19 cellular contexts compared by ENCODE assay signal in genomic region chr20:54098044-54098443, GRCh38. TPM values are rescaled to one million over a fixed set of nuclear protein-coding genes. Genes with fewer than 3 reads are reported as not detected.
A peak's percentile ranks its signal among the peaks of the same experiment; 100 is the strongest.
DNase-seq lines count a peak whose midpoint lies in the region; ATAC-seq, FAIRE-seq and TF ChIP-seq lines count a peak whose summit lies in the region.
"Had no signal": no experiment of that assay in that cellular context is flagged by ENCODE, and none has a peak within 500 bp of the region (broad histone marks: within the 10 kb centered on the region; RNA-seq: fewer than 3 reads in every experiment).

No MANE protein-coding gene starts in this region.

- no peak overlapping the region for H3K4me3 ChIP-seq in BLaER1
- no peak overlapping the region for H3K4me3 ChIP-seq in hepatocyte
- no peak overlapping the region for H3K4me3 ChIP-seq in smooth muscle cell

- H3K27me3 ChIP-seq in BLaER1 (no peaks in the 10 kb centered on the region), hepatocyte (no peaks in the 10 kb centered on the region), smooth muscle cell (ENCODE audit: low read depth) (no peaks in the 10 kb centered on the region)
- H3K27me3 ChIP-seq in CD4-positive, alpha-beta T cell (ENCODE audit: control insufficient read depth, insufficient read depth, low read length), result no peaks in the 10 kb centered on the region

- H3K4me3 Mint-ChIP-seq in CD4-positive, alpha-beta T cell, result no peak overlapping the region
- no peak overlapping the region for H3K4me3 Mint-ChIP-seq in T-cell
- H3K4me3 Mint-ChIP-seq: B cell; CD4-positive, alpha-beta memory T cell; HFFc6 had no signal

- H2AFZ ChIP-seq in hepatocyte (no peak overlapping the region), smooth muscle cell (ENCODE audit: low read depth) (no peak overlapping the region)

- TF ChIP-seq CTCF in hepatocyte (IDR thresholded peaks at IDR 0.05; ENCODE audit: poor library complexity) (no peak), smooth muscle cell (IDR thresholded peaks at IDR 0.05; ENCODE audit: borderline replicate concordance, insufficient read depth, poor library complexity, severe bottlenecking) (no peak)
- no peak for TF ChIP-seq CTCF in CD4-positive, alpha-beta T cell (IDR thresholded peaks at IDR 0.05)

- POLR2A ChIA-PET in CD4-positive, alpha-beta T cell (lab: Charles Lee), result no interaction called here
- POLR2A ChIA-PET in T-cell (lab: Charles Lee), result no interaction called here

- CTCF ChIA-PET in CD4-positive, alpha-beta T cell (lab: Charles Lee), result no interaction called here
- CTCF ChIA-PET in T-cell (lab: Charles Lee), result interaction anchor here in 1 of 2 donors (0.7 to 2.8 kb wide), 2 partner anchors 102 to 173 kb away, joined by 3 to 8 read pairs; no protein-coding TSS in a partner anchor

- H3K36me3 Mint-ChIP-seq in CD4-positive, alpha-beta T cell (ENCODE audit: low read depth), result no peaks in the 10 kb centered on the region
- H3K36me3 Mint-ChIP-seq in T-cell, result no peaks in the 10 kb centered on the region
- H3K36me3 Mint-ChIP-seq: CD4-positive, alpha-beta memory T cell had no signal

- 80% methylated on average over 3 of the region's 3 CpGs for WGBS in hepatocyte (ENCODE audit: low lambda C conversion rate, missing lambda C conversion rate)
- WGBS in smooth muscle cell (ENCODE audit: low lambda C conversion rate), result 63% methylated on average over 3 of the region's 3 CpGs

- intact Hi-C loops in CD4-positive, alpha-beta T cell (cut with DNase I, micrococcal nuclease), result no loop called here

- H3K9me3 Mint-ChIP-seq in CD4-positive, alpha-beta T cell, result no peaks in the 10 kb centered on the region
- no peaks in the 10 kb centered on the region for H3K9me3 Mint-ChIP-seq in T-cell
- H3K9me3 Mint-ChIP-seq: CD4-positive, alpha-beta memory T cell; HFFc6 had no signal

- no peaks in the 10 kb centered on the region for H3K9me2 ChIP-seq in hepatocyte (replicated peaks; ENCODE audit: insufficient read depth)

- H3K4me2 ChIP-seq in BLaER1 (peak overlapping the region; percentile 47; the same call in 1 of the 2 replicates), hepatocyte (no peak overlapping the region), smooth muscle cell (no peak overlapping the region)

- H3K27me3 Mint-ChIP-seq in CD4-positive, alpha-beta T cell, result peaks cover 14% of the 10 kb centered on the region
- peaks cover 3 to 4% of the 10 kb centered on the region in 2 donors for H3K27me3 Mint-ChIP-seq in T-cell

- no peak overlapping the region for H3K27ac ChIP-seq in BLaER1
- peak overlapping the region; percentile 14 for H3K27ac ChIP-seq in hepatocyte
- peak overlapping the region; percentile 29 for H3K27ac ChIP-seq in smooth muscle cell (ENCODE audit: low read depth)
- no peak overlapping the region for H3K27ac ChIP-seq in CD4-positive, alpha-beta T cell (ENCODE audit: low read depth, low read length)
- H3K27ac ChIP-seq: C4-2B, HL-60 had no signal

- H4K20me1 ChIP-seq in BLaER1 (no peaks in the 10 kb centered on the region), hepatocyte (ENCODE audit: insufficient read depth, poor library complexity, severe bottlenecking) (no peaks in the 10 kb centered on the region), smooth muscle cell (ENCODE audit: low read depth) (no peaks in the 10 kb centered on the region)

- H3K9me3 ChIP-seq in BLaER1 (no peaks in the 10 kb centered on the region), hepatocyte (ENCODE audit: low read depth) (no peaks in the 10 kb centered on the region), smooth muscle cell (replicated peaks; ENCODE audit: low read depth) (no peaks in the 10 kb centered on the region)
- no peaks in the 10 kb centered on the region for H3K9me3 ChIP-seq in CD4-positive, alpha-beta T cell (ENCODE audit: control insufficient read depth, low read length)

- H3K4me1 ChIP-seq in BLaER1, result peaks cover 10% of the 10 kb centered on the region
- no peaks in the 10 kb centered on the region for H3K4me1 ChIP-seq in hepatocyte (ENCODE audit: insufficient read depth)
- H3K4me1 ChIP-seq in smooth muscle cell (ENCODE audit: low read depth), result no peaks in the 10 kb centered on the region

- H3F3A ChIP-seq in smooth muscle cell (ENCODE audit: low read depth), result no peaks in the 10 kb centered on the region

- H3K79me2 ChIP-seq in hepatocyte, result no peaks in the 10 kb centered on the region
- H3K79me2 ChIP-seq in smooth muscle cell (ENCODE audit: low read depth), result no peaks in the 10 kb centered on the region

- H3K9ac ChIP-seq in BLaER1 (no peak overlapping the region), smooth muscle cell (ENCODE audit: low read depth) (no peak overlapping the region)

- H3K36me3 ChIP-seq in BLaER1 (no peaks in the 10 kb centered on the region), hepatocyte (replicated peaks; ENCODE audit: insufficient read depth, low read depth) (no peaks in the 10 kb centered on the region), smooth muscle cell (ENCODE audit: low read depth) (no peaks in the 10 kb centered on the region)

- peak; percentile 26 for FAIRE-seq in HTR-8/SVneo (lab: Jason Lieb, UNC)

- no peak overlapping the region for H3K27ac Mint-ChIP-seq in CD4-positive, alpha-beta T cell
- no peak overlapping the region for H3K27ac Mint-ChIP-seq in T-cell
- H3K27ac Mint-ChIP-seq: B cell; CD4-positive, alpha-beta memory T cell; HFFc6 had no signal

- DNase-seq in HTR-8/SVneo (ENCODE audit: insufficient read length, low spot score), result no peak
- DNase-seq in hepatocyte (ENCODE audit: low spot score), result no peak
- no peak for DNase-seq in smooth muscle cell (lab: John Stamatoyannopoulos, UW; ENCODE audit: unreplicated experiment)
- DNase-seq in CD4-positive, alpha-beta T cell, result no peak
- no peak for DNase-seq in activated CD8-positive, alpha-beta memory T cell treated with anti-CD3 and anti-CD28 coated beads, Interleukin-2, amount 50 U/mL, for 48 hours
- no peak for DNase-seq in T-cell
- DNase-seq: 8988T; CD4-positive, alpha-beta memory T cell; DMS79 treated with DMSO at 0.1 percent for 48 hours; GF-D8; GOT3; H7; HFFc6; IMR-90 had no signal

- no peak for ATAC-seq in CD4-positive, alpha-beta T cell (ENCODE audit: poor library complexity)
- ATAC-seq in T-cell (replicated peaks in 1 of 4), result no peak
- ATAC-seq: HCT116 had no signal

- no peaks in the 10 kb centered on the region for H3K4me1 Mint-ChIP-seq in CD4-positive, alpha-beta T cell (ENCODE audit: low read depth)
- peaks cover 0 to 5% (median 0%) of the 10 kb centered on the region in 3 donors for H3K4me1 Mint-ChIP-seq in T-cell
- H3K4me1 Mint-ChIP-seq: B cell; CD4-positive, alpha-beta memory T cell had no signal

RNA-seq across cellular contexts. Expression of gene BCAS1, which starts 27.6 kb away (rescaled TPM):
- total RNA-seq in hepatocyte (7.4 and 9.8 TPM in 2 replicates), smooth muscle cell (0.09 and 0.18 TPM in 2 replicates), T-cell (under 1 TPM in 4 of 5 donors, not detected in 1; 0.26 to 0.76 (median 0.51) TPM)
- polyA plus RNA-seq in hepatocyte (4.9 and 5.1 TPM in 2 replicates), smooth muscle cell (0.15 and 0.43 TPM in 2 replicates)
- under 1 TPM; 0.20 to 0.27 TPM for total RNA-seq in CD4-positive, alpha-beta T cell
- polyA plus RNA-seq: IMR-90 had no signal

Comparison
In these comparisons a context has a peak if more than half of its experiments do, and no peak if none do; other contexts are left out.
1. H3K27ac ChIP-seq: peak in hepatocyte (single experiment) and smooth muscle cell (single experiment); none in BLaER1 (single experiment) and CD4-positive, alpha-beta T cell (single experiment).